30 cellular contexts compared by ENCODE assay signal in the genomic region with DNA sequence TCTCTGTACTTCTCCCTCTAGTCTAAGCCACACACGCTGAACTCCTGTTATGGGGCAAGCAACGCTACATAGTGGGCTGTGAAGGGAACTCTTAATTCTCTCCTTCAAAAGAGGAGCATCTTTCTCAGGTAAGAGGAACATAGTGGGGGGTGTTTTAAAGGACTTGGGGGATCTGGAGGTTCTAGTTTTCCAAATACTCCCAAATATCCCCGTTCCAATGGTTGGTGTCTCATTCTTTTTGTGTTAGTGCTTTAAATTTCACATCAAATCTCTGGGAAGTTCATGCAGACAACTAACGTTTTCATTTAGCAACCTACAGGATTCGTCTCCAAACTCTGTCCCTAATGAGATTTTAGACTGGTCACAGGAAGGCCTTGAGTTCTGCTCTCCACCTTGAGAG. TPM values are rescaled to one million over a fixed set of nuclear protein-coding genes. Genes with fewer than 3 reads are reported as not detected.
DNase-seq lines count a peak whose midpoint lies in the region; ATAC-seq, FAIRE-seq and TF ChIP-seq lines count a peak whose summit lies in the region.
"Had no signal": no experiment of that assay in that cellular context is flagged by ENCODE, and none has a peak within 500 bp of the region (broad histone marks: within the 10 kb centered on the region; RNA-seq: fewer than 3 reads in every experiment).

No MANE protein-coding gene starts in this region.

- no peaks in the 10 kb centered on the region for H4K20me1 ChIP-seq in astrocyte (ENCODE audit: insufficient read depth, low read length)
- H4K20me1 ChIP-seq: BLaER1 had no signal

- FAIRE-seq in astrocyte (lab: Jason Lieb, UNC), result no peak
- FAIRE-seq: A204.1, GM12878, GM12892, GM18507 had no signal

- no peak overlapping the region for H3K4me3 Mint-ChIP-seq in astrocyte (ENCODE audit: unreplicated experiment)
- H3K4me3 Mint-ChIP-seq in endodermal cell, result no peak overlapping the region
- H3K4me3 Mint-ChIP-seq in mesothelial cell of epicardium, result no peak overlapping the region
- H3K4me3 Mint-ChIP-seq: CD14-positive monocyte; CD4-positive, alpha-beta memory T cell; CD4-positive, CD25-positive, alpha-beta regulatory T cell; CD8-positive, alpha-beta memory T cell had no signal

- H3K36me3 ChIP-seq in HEK293 (ENCODE audit: control insufficient read depth in 2 of 2, insufficient read depth in 1 of 2, low read length in 2 of 2) (no peaks in the 10 kb centered on the region), astrocyte (ENCODE audit: insufficient read depth, low read length) (no peaks in the 10 kb centered on the region), endodermal cell (ENCODE audit: control insufficient read depth, insufficient read depth, low read length) (no peaks in the 10 kb centered on the region)
- H3K36me3 ChIP-seq: BE2C, BLaER1 had no signal

- POLR2A ChIA-PET in HEK293 (lab: Yijun Ruan, JAX), result no interaction called here

- WGBS in endodermal cell (ENCODE audit: insufficient coverage in 1 of 2, insufficient read length in 1 of 2), 2 experiments, result 89 to 92% methylated on average over 3 to 5 of the region's 5 CpGs

- H3K4me1 ChIP-seq in HEK293 (ENCODE audit: control insufficient read depth, insufficient read depth, low read length) (peaks cover 7% of the 10 kb centered on the region; the same call in 1 of the 2 replicates), astrocyte (ENCODE audit: insufficient read depth, low read length) (peaks cover 16% of the 10 kb centered on the region), endodermal cell (ENCODE audit: control insufficient read depth, insufficient read depth, low read length) (peaks cover 26% of the 10 kb centered on the region)
- H3K4me1 ChIP-seq: BE2C, BLaER1 had no signal

- H3K4me3 ChIP-seq in HEK293 (ENCODE audit: low read depth, low read length), result no peak overlapping the region
- no peak overlapping the region for H3K4me3 ChIP-seq in astrocyte (ENCODE audit: insufficient read depth, low read depth, low read length)
- H3K4me3 ChIP-seq in endodermal cell (ENCODE audit: low read length), result peak overlapping the region; percentile 39
- H3K4me3 ChIP-seq: BLaER1, GM12878 had no signal

- H3K9ac ChIP-seq in astrocyte (ENCODE audit: low read length) (no peak overlapping the region), endodermal cell (ENCODE audit: extremely low read depth, low read length, poor library complexity, severe bottlenecking) (peak overlapping the region; percentile 19)
- H3K9ac ChIP-seq: BLaER1 had no signal

- TF ChIP-seq CTCF in HEK293 (tag by site-specific recombination; IDR thresholded peaks at IDR 0.05) (no peak), astrocyte (IDR thresholded peaks at IDR 0.05; ENCODE audit: insufficient read depth, low read depth, low read length) (no peak), endodermal cell (conservative IDR thresholded peaks at IDR 0.05) (no peak), mesothelial cell of epicardium (IDR thresholded peaks at IDR 0.05; ENCODE audit: unreplicated experiment) (no peak)

- no peaks in the 10 kb centered on the region for H3K9me3 ChIP-seq in HEK293 (ENCODE audit: control insufficient read depth, insufficient read depth, low read depth, low read length)
- H3K9me3 ChIP-seq in astrocyte (ENCODE audit: insufficient read depth, low read depth, low read length), result peaks cover 21% of the 10 kb centered on the region
- peaks cover 36% of the 10 kb centered on the region for H3K9me3 ChIP-seq in endodermal cell (ENCODE audit: control insufficient read depth, low read length)
- H3K9me3 ChIP-seq: BE2C had no signal

- H3K79me2 ChIP-seq in astrocyte (ENCODE audit: insufficient read depth, low read length), result no peaks in the 10 kb centered on the region

- DNase-seq in astrocyte (ENCODE audit: low read depth) (no peak), endodermal cell (no peak), mesothelial cell of epicardium (ENCODE audit: low spot score in 2 of 2, unreplicated experiment in 2 of 2) (no peak), left colon (no peak)
- DNase-seq: 8988T; ACHN; BE2C; C1 segment of cervical spinal cord; CD4-positive, alpha-beta memory T cell; CD4-positive, CD25-positive, alpha-beta regulatory T cell; CD8-positive, alpha-beta memory T cell; COR-L47; DMS 273 treated with DMSO at 0.1 percent for 48 hours; DMS153; DMS53; DMS79; DND-41; EL; GDM1 had no signal

- H3K27ac Mint-ChIP-seq in astrocyte (ENCODE audit: unreplicated experiment), result peak overlapping the region; percentile 14
- peak overlapping the region; percentile 85 for H3K27ac Mint-ChIP-seq in endodermal cell
- H3K27ac Mint-ChIP-seq in mesothelial cell of epicardium, result peak overlapping the region; percentile 15
- H3K27ac Mint-ChIP-seq: CD14-positive monocyte; CD4-positive, alpha-beta memory T cell; CD4-positive, CD25-positive, alpha-beta regulatory T cell; CD8-positive, alpha-beta memory T cell had no signal

- no peaks in the 10 kb centered on the region for H3K36me3 Mint-ChIP-seq in astrocyte (ENCODE audit: low read depth, unreplicated experiment)
- peaks cover 4% of the 10 kb centered on the region for H3K36me3 Mint-ChIP-seq in endodermal cell (ENCODE audit: low read depth)
- peaks cover 25% of the 10 kb centered on the region for H3K36me3 Mint-ChIP-seq in mesothelial cell of epicardium
- H3K36me3 Mint-ChIP-seq: CD4-positive, CD25-positive, alpha-beta regulatory T cell had no signal

- H3K27me3 Mint-ChIP-seq in astrocyte (ENCODE audit: low read depth, unreplicated experiment), result peaks cover 18% of the 10 kb centered on the region
- H3K27me3 Mint-ChIP-seq in endodermal cell (ENCODE audit: insufficient read depth), result peaks cover 12% of the 10 kb centered on the region
- H3K27me3 Mint-ChIP-seq in mesothelial cell of epicardium (ENCODE audit: low read depth), result no peaks in the 10 kb centered on the region

- H3K9me3 Mint-ChIP-seq in astrocyte (ENCODE audit: unreplicated experiment), result peaks cover 21% of the 10 kb centered on the region
- peaks cover 38% of the 10 kb centered on the region for H3K9me3 Mint-ChIP-seq in endodermal cell
- H3K9me3 Mint-ChIP-seq in mesothelial cell of epicardium, result peaks cover 23% of the 10 kb centered on the region

- H2AFZ ChIP-seq in astrocyte (ENCODE audit: low read depth, low read length), result no peak overlapping the region

- no peak overlapping the region for H3K4me2 ChIP-seq in astrocyte (ENCODE audit: low read length)
- H3K4me2 ChIP-seq: BLaER1 had no signal

- H3K4me1 Mint-ChIP-seq in astrocyte (ENCODE audit: low read depth, unreplicated experiment), result peaks cover 7% of the 10 kb centered on the region
- peaks cover 44% of the 10 kb centered on the region for H3K4me1 Mint-ChIP-seq in endodermal cell
- H3K4me1 Mint-ChIP-seq in mesothelial cell of epicardium, result peaks cover 37% of the 10 kb centered on the region
- H3K4me1 Mint-ChIP-seq: CD8-positive, alpha-beta memory T cell had no signal

- H3K27ac ChIP-seq in HEK293 (ENCODE audit: extremely low read depth, low read depth, low read length) (no peak overlapping the region), astrocyte (ENCODE audit: low read depth, low read length) (no peak overlapping the region), endodermal cell (ENCODE audit: low read depth, low read length) (no peak overlapping the region)
- H3K27ac ChIP-seq: BLaER1 had no signal

- CTCF ChIA-PET in HEK293 (lab: Yijun Ruan, JAX), result interaction anchor here (0.6 to 1.4 kb wide), 2 partner anchors 54 to 83 kb away, joined by 3 to 5 read pairs; no protein-coding TSS in a partner anchor

- intact Hi-C loops in left colon (cut with DNase I, micrococcal nuclease), result no loop called here

- ATAC-seq in HG02678 (IDR thresholded peaks at IDR 0.05; ENCODE audit: unreplicated experiment), result no peak
- ATAC-seq in left colon, result no peak
- ATAC-seq in HG02973 (IDR thresholded peaks at IDR 0.05; ENCODE audit: unreplicated experiment), result no peak
- ATAC-seq: GM12878 had no signal

- peaks cover 4% of the 10 kb centered on the region for H3K27me3 ChIP-seq in astrocyte (ENCODE audit: insufficient read depth, low read length)
- no peaks in the 10 kb centered on the region for H3K27me3 ChIP-seq in endodermal cell (ENCODE audit: control insufficient read depth, insufficient read depth, low read length, poor library complexity, severe bottlenecking)
- H3K27me3 ChIP-seq: BE2C, BLaER1 had no signal

TF ChIP-seq in HEK293, 187 proteins besides CTCF, POLR2A, EP300 and RAD21:
- TF ChIP-seq ZNF561 (tag by site-specific recombination; IDR thresholded peaks at IDR 0.05; ENCODE audit: borderline replicate concordance) (no peak), SETDB1 (IDR thresholded peaks at IDR 0.05; ENCODE audit: insufficient read length, low read length) (peak; percentile 73), ZNF239 (tag by site-specific recombination; IDR thresholded peaks at IDR 0.05) (no peak)
- TF ChIP-seq, protein P1, sequence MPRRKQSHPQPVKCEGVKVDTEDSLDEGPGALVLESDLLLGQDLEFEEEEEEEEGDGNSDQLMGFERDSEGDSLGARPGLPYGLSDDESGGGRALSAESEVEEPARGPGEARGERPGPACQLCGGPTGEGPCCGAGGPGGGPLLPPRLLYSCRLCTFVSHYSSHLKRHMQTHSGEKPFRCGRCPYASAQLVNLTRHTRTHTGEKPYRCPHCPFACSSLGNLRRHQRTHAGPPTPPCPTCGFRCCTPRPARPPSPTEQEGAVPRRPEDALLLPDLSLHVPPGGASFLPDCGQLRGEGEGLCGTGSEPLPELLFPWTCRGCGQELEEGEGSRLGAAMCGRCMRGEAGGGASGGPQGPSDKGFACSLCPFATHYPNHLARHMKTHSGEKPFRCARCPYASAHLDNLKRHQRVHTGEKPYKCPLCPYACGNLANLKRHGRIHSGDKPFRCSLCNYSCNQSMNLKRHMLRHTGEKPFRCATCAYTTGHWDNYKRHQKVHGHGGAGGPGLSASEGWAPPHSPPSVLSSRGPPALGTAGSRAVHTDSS (tag by site-specific recombination; IDR thresholded peaks at IDR 0.05), result no peak
- TF ChIP-seq, protein P2, sequence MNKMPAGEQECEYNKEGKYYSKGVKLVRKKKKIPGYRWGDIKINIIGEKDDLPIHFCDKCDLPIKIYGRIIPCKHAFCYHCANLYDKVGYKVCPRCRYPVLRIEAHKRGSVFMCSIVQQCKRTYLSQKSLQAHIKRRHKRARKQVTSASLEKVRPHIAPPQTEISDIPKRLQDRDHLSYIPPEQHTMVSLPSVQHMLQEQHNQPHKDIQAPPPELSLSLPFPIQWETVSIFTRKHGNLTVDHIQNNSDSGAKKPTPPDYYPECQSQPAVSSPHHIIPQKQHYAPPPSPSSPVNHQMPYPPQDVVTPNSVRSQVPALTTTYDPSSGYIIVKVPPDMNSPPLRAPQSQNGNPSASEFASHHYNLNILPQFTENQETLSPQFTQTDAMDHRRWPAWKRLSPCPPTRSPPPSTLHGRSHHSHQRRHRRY (tag by site-specific recombination; IDR thresholded peaks at IDR 0.05), result no peak

RNA-seq across cellular contexts. Expression of a gene that starts 12.4 kb away (rescaled TPM):
- total RNA-seq in astrocyte (2.5 and 3.6 TPM in 2 replicates), endodermal cell (10 to 100 TPM; 83.3 to 94.2 TPM), mesothelial cell of epicardium (259 to 274 TPM (median 266 TPM) in 3 replicates), left colon (1 to 10 TPM in 1 of 2 donors, under 1 TPM in 1; 0.85 to 2.8 TPM)
- polyA plus RNA-seq in endodermal cell (2013, experiment 1 of 2), result 19.3 TPM
- 21.2 TPM for polyA plus RNA-seq in endodermal cell (2013, experiment 2 of 2)
- total RNA-seq: GM12878 had no signal

RNA-seq across cellular contexts. Expression of a gene that starts 17.7 kb away (rescaled TPM):
- total RNA-seq in astrocyte (not detected in 2 replicates), endodermal cell (1 to 10 TPM; 2.3 to 4.4 TPM), mesothelial cell of epicardium (9.4 to 12.2 TPM (median 10.5 TPM) in 3 replicates), left colon (under 1 TPM in 1 of 2 donors, not detected in 1; 0.15 TPM)
- polyA plus RNA-seq in endodermal cell (2013, experiment 1 of 2), result 0.61 TPM
- not detected for polyA plus RNA-seq in endodermal cell (2013, experiment 2 of 2)
- total RNA-seq: CD4-positive, alpha-beta memory T cell; CD8-positive, alpha-beta memory T cell; G401; GM12878 had no signal
- polyA plus RNA-seq: AG04450, CD14-positive monocyte, GM12878 had no signal

Comparison
In these comparisons a context has a peak if more than half of its experiments do, and no peak if none do; other contexts are left out.
1. H3K27ac Mint-ChIP-seq: peak in every context shown above with its lines; median percentile 85 in endodermal cell; 15 in mesothelial cell of epicardium; 14 in astrocyte.
2. RNA of a gene that starts 12.4 kb away (total RNA-seq): 259 to 274 TPM in mesothelial cell of epicardium and 83.3 to 94.2 TPM in endodermal cell; 2.5 to 3.6 TPM in astrocyte and 0.85 to 2.8 TPM in left colon; every median in the first group is over 10 times any median in the second.